In genomic region chr13:99059498-99060070, GRCh38 we compare ENCODE assay signal across 17 cellular contexts.
"Had no signal": no experiment of that assay in that cellular context is flagged by ENCODE, and none has a peak within 500 bp of the region (broad histone marks: within the 10 kb centered on the region; RNA-seq: fewer than 3 reads in every experiment).

No MANE protein-coding gene starts in this region.

- H3K36me3 ChIP-seq: adrenal gland, heart right ventricle, left ventricle myocardium inferior, ovary, tibial nerve had no signal

- H3K4me3 Mint-ChIP-seq: activated T-cell treated with anti-CD3 and anti-CD28 coated beads, Interleukin-2, amount 50 U/mL, for 4 hours; endodermal cell; memory B cell; neural crest cell; stimulated activated memory B cell treated with anti-CD40 and anti-IgM and Interleukin-4, amounts not matched to agents 10 μg/mL and 1 μg/mL and 100 μg/mL, for 72 hours; T-helper 1 cell treated with Interleukin-12 subunit alpha and Interleukin-12 subunit beta and Interleukin-4 antibody, amounts not matched to agents 30 μg/mL and 1 μg/mL, for 36 hours had no signal

- ATAC-seq: activated T-cell treated with anti-CD3 and anti-CD28 coated beads, Interleukin-2, amount 50 U/mL, for 4 hours; heart right ventricle; SK-N-SH treated with all-trans-retinoic acid at 6 μM for 48 hours; stimulated activated memory B cell treated with anti-CD40 and anti-IgM and Interleukin-4, amounts not matched to agents 10 μg/mL and 1 μg/mL and 100 μg/mL, for 72 hours had no signal

- H3K4me3 ChIP-seq: adrenal gland, heart right ventricle, left ventricle myocardium inferior, ovary, tibial nerve had no signal

- H3K27me3 ChIP-seq: adrenal gland, ovary, tibial nerve had no signal

- H3K9me3 ChIP-seq: adrenal gland, heart right ventricle, left ventricle myocardium inferior, ovary, tibial nerve had no signal

- H3K4me1 Mint-ChIP-seq: endodermal cell had no signal

- H3K27me3 Mint-ChIP-seq: stimulated activated memory B cell treated with anti-CD40 and anti-IgM and Interleukin-4, amounts not matched to agents 10 μg/mL and 1 μg/mL and 100 μg/mL, for 72 hours had no signal

- H3K27ac ChIP-seq: adrenal gland, heart right ventricle, left ventricle myocardium inferior, ovary, tibial nerve had no signal

- H3K9me3 Mint-ChIP-seq: activated T-cell treated with anti-CD3 and anti-CD28 coated beads, Interleukin-2, amount 50 U/mL, for 4 hours; endodermal cell; memory B cell; neural crest cell; stimulated activated memory B cell treated with anti-CD40 and anti-IgM and Interleukin-4, amounts not matched to agents 10 μg/mL and 1 μg/mL and 100 μg/mL, for 72 hours; T-helper 1 cell treated with Interleukin-12 subunit alpha and Interleukin-12 subunit beta and Interleukin-4 antibody, amounts not matched to agents 30 μg/mL and 1 μg/mL, for 36 hours had no signal

- DNase-seq: activated CD4-positive, alpha-beta T cell treated with anti-CD3 and anti-CD28 coated beads, Interleukin-2, amount 50 U/mL, for 4 hours; activated gamma-delta T cell treated with Interleukin-2 at 50 U/mL for 16 hours; activated T-cell treated with anti-CD3 and anti-CD28 coated beads, Interleukin-2, amount 50 U/mL, for 4 hours; adrenal gland; dermis blood vessel endothelial cell; endodermal cell; foreskin melanocyte; heart right ventricle; left ventricle myocardium inferior; ovary; small intestine had no signal

- H3K27ac Mint-ChIP-seq: endodermal cell; memory B cell; stimulated activated memory B cell treated with anti-CD40 and anti-IgM and Interleukin-4, amounts not matched to agents 10 μg/mL and 1 μg/mL and 100 μg/mL, for 72 hours; T-helper 1 cell treated with Interleukin-12 subunit alpha and Interleukin-12 subunit beta and Interleukin-4 antibody, amounts not matched to agents 30 μg/mL and 1 μg/mL, for 36 hours had no signal
